16 cellular contexts compared by ENCODE assay signal in genomic region chr5:142211918-142212317, GRCh38.
DNase-seq lines count a peak whose midpoint lies in the region; ATAC-seq and TF ChIP-seq lines count a peak whose summit lies in the region.
"Had no signal": no experiment of that assay in that cellular context is flagged by ENCODE, and none has a peak within 500 bp of the region (broad histone marks: within the 10 kb centered on the region; RNA-seq: fewer than 3 reads in every experiment).

No MANE protein-coding gene starts in this region.

- no peak overlapping the region for H3K4me3 Mint-ChIP-seq in endodermal cell
- H3K4me3 Mint-ChIP-seq in stimulated activated memory B cell treated with anti-CD40 and anti-IgM and Interleukin-4, amounts not matched to agents 10 μg/mL and 1 μg/mL and 100 μg/mL, for 72 hours, result no peak overlapping the region
- H3K4me3 Mint-ChIP-seq: CD4-positive, alpha-beta memory T cell had no signal

- H3K27me3 Mint-ChIP-seq in endodermal cell (ENCODE audit: insufficient read depth), result no peaks in the 10 kb centered on the region
- peaks cover 12% of the 10 kb centered on the region for H3K27me3 Mint-ChIP-seq in stimulated activated memory B cell treated with anti-CD40 and anti-IgM and Interleukin-4, amounts not matched to agents 10 μg/mL and 1 μg/mL and 100 μg/mL, for 72 hours

- H3K36me3 Mint-ChIP-seq in endodermal cell (ENCODE audit: low read depth), result no peaks in the 10 kb centered on the region
- no peaks in the 10 kb centered on the region for H3K36me3 Mint-ChIP-seq in stimulated activated memory B cell treated with anti-CD40 and anti-IgM and Interleukin-4, amounts not matched to agents 10 μg/mL and 1 μg/mL and 100 μg/mL, for 72 hours
- H3K36me3 Mint-ChIP-seq: CD4-positive, alpha-beta memory T cell had no signal

- TF ChIP-seq CTCF in PC-9 (conservative IDR thresholded peaks at IDR 0.05), result no peak
- no peak for TF ChIP-seq CTCF in endodermal cell (conservative IDR thresholded peaks at IDR 0.05)

- no peaks in the 10 kb centered on the region for H3K79me2 ChIP-seq in PC-9 (ENCODE audit: low read depth)

- intact Hi-C loops in PC-9 (cut with micrococcal nuclease; ENCODE audit: unreplicated experiment), result no loop called here

- H3K9me3 Mint-ChIP-seq in endodermal cell, result no peaks in the 10 kb centered on the region
- no peaks in the 10 kb centered on the region for H3K9me3 Mint-ChIP-seq in stimulated activated memory B cell treated with anti-CD40 and anti-IgM and Interleukin-4, amounts not matched to agents 10 μg/mL and 1 μg/mL and 100 μg/mL, for 72 hours
- H3K9me3 Mint-ChIP-seq: CD4-positive, alpha-beta memory T cell had no signal

- H3K4me3 ChIP-seq in PC-9 (no peak overlapping the region), endodermal cell (ENCODE audit: low read length) (no peak overlapping the region)
- H3K4me3 ChIP-seq: GM12878 had no signal

- no peaks in the 10 kb centered on the region for H4K20me1 ChIP-seq in PC-9 (ENCODE audit: insufficient read depth)

- CTCF ChIA-PET in PC-9 (lab: Charles Lee), result no interaction called here

- DNase-seq in PC-9 (peak; percentile 17 to 51), endodermal cell (no peak), DMS79 treated with DMSO at 0.1 percent for 48 hours (lab: John Stamatoyannopoulos, UW) (no peak)
- DNase-seq: C1 segment of cervical spinal cord; CD4-positive, alpha-beta memory T cell; COR-L47; DMS153; EL; GDM1; GOT3; H7; HCEC 1CT had no signal

- H3K27me3 ChIP-seq in PC-9 (ENCODE audit: insufficient read depth, low read depth), result no peaks in the 10 kb centered on the region
- H3K27me3 ChIP-seq in endodermal cell (ENCODE audit: control insufficient read depth, insufficient read depth, low read length, poor library complexity, severe bottlenecking), result no peaks in the 10 kb centered on the region

- no peaks in the 10 kb centered on the region for H3K36me3 ChIP-seq in PC-9 (ENCODE audit: low read depth)
- no peaks in the 10 kb centered on the region for H3K36me3 ChIP-seq in endodermal cell (ENCODE audit: control insufficient read depth, insufficient read depth, low read length)

- H3K4me1 ChIP-seq in PC-9 (replicated peaks; ENCODE audit: insufficient read depth) (peaks cover 29% of the 10 kb centered on the region), endodermal cell (ENCODE audit: control insufficient read depth, insufficient read depth, low read length) (no peaks in the 10 kb centered on the region)

- BruUV-seq in PC-9 (replicated peaks; lab: Mats Ljungman, UMichigan), result no TSS peak

- no peak overlapping the region for H2AFZ ChIP-seq in PC-9

- no peaks in the 10 kb centered on the region for H3K9me2 ChIP-seq in PC-9 (ENCODE audit: insufficient read depth)

- H3F3A ChIP-seq in PC-9 (ENCODE audit: insufficient read depth, low read depth), result peaks cover 8% of the 10 kb centered on the region; the same call in 1 of the 2 replicates

- H3K27ac Mint-ChIP-seq in endodermal cell, result peak overlapping the region; percentile 26
- no peak overlapping the region for H3K27ac Mint-ChIP-seq in stimulated activated memory B cell treated with anti-CD40 and anti-IgM and Interleukin-4, amounts not matched to agents 10 μg/mL and 1 μg/mL and 100 μg/mL, for 72 hours

- POLR2A ChIA-PET in PC-9 (lab: Charles Lee; ENCODE audit: unreplicated experiment), result no interaction called here

- no peaks in the 10 kb centered on the region for H3K9me3 ChIP-seq in PC-9 (ENCODE audit: insufficient read depth, low read depth)
- H3K9me3 ChIP-seq in endodermal cell (ENCODE audit: control insufficient read depth, low read length), result no peaks in the 10 kb centered on the region

- H3K27ac ChIP-seq in PC-9 (no peak overlapping the region), endodermal cell (ENCODE audit: low read depth, low read length) (no peak overlapping the region)

- peak; percentile 21 for ATAC-seq in stimulated activated memory B cell treated with anti-CD40 and anti-IgM and Interleukin-4, amounts not matched to agents 10 μg/mL and 1 μg/mL and 100 μg/mL, for 72 hours
- no peak for ATAC-seq in HG02623 (IDR thresholded peaks at IDR 0.05; ENCODE audit: unreplicated experiment)
- no peak for ATAC-seq in GM18867 (IDR thresholded peaks at IDR 0.05; ENCODE audit: unreplicated experiment)
- ATAC-seq: GM12878 had no signal

- WGBS in endodermal cell (ENCODE audit: insufficient coverage in 1 of 2, insufficient read length in 1 of 2), 2 experiments, result 99 to 100% methylated on average over 3 of the region's 3 CpGs

- H3K4me1 Mint-ChIP-seq in endodermal cell, result peaks cover 18% of the 10 kb centered on the region
- no peaks in the 10 kb centered on the region for H3K4me1 Mint-ChIP-seq in stimulated activated memory B cell treated with anti-CD40 and anti-IgM and Interleukin-4, amounts not matched to agents 10 μg/mL and 1 μg/mL and 100 μg/mL, for 72 hours
- H3K4me1 Mint-ChIP-seq: CD4-positive, alpha-beta memory T cell had no signal

- H3K9ac ChIP-seq in endodermal cell (ENCODE audit: extremely low read depth, low read length, poor library complexity, severe bottlenecking), result no peak overlapping the region

- H3K4me2 ChIP-seq in PC-9, result no peak overlapping the region

Comparison
In these comparisons a context has a peak if more than half of its experiments do, and no peak if none do; other contexts are left out.
1. DNase-seq: peak in PC-9 (2 of 2); none in endodermal cell (single experiment) and DMS79 treated with DMSO at 0.1 percent for 48 hours (single experiment).